Comparison of ENCODE assay signal across 17 cellular contexts in genomic region chr3:50171540-50172301, GRCh38. TPM values are rescaled to one million over a fixed set of nuclear protein-coding genes. Genes with fewer than 3 reads are reported as not detected.
A peak's percentile ranks its signal among the peaks of the same experiment; 100 is the strongest.
DNase-seq lines count a peak whose midpoint lies in the region; ATAC-seq, FAIRE-seq and TF ChIP-seq lines count a peak whose summit lies in the region.
"Had no signal": no experiment of that assay in that cellular context is flagged by ENCODE, and none has a peak within 500 bp of the region (broad histone marks: within the 10 kb centered on the region; RNA-seq: fewer than 3 reads in every experiment).

No MANE protein-coding gene starts in this region.

- peak overlapping the region; percentile 95 for H3K27ac ChIP-seq in ACC112 (ENCODE audit: low read depth, low read length)
- H3K27ac ChIP-seq in epithelial cell of prostate = peak overlapping the region; percentile 94
- H3K27ac ChIP-seq in osteoblast (ENCODE audit: low read depth, low read length) = peak overlapping the region; percentile 95
- H3K27ac ChIP-seq in CD8-positive, alpha-beta T cell (ENCODE audit: low read depth, low read length) = no peak overlapping the region

- no peak overlapping the region for H3K27ac Mint-ChIP-seq in activated CD8-positive, alpha-beta memory T cell treated with anti-CD3 and anti-CD28 coated beads, Interleukin-2, amount 10 ng/mL, durations not matched to agents 7 days and 5 days
- no peak overlapping the region for H3K27ac Mint-ChIP-seq in CD8-positive, alpha-beta T cell
- H3K27ac Mint-ChIP-seq: activated naive CD4-positive, alpha-beta T cell treated with anti-CD3 and anti-CD28 coated beads, Interleukin-2, amount 10 ng/mL, durations not matched to agents 7 days and 5 days had no signal

- peak; percentile 49 for FAIRE-seq in HTR-8/SVneo (lab: Jason Lieb, UNC)

- no peaks in the 10 kb centered on the region for H3K9me3 ChIP-seq in osteoblast (ENCODE audit: low read depth, low read length)
- no peaks in the 10 kb centered on the region for H3K9me3 ChIP-seq in CD8-positive, alpha-beta T cell (ENCODE audit: low read length)

- peaks cover 14% of the 10 kb centered on the region for H3K79me2 ChIP-seq in ACC112 (ENCODE audit: control insufficient read depth, insufficient read depth, low read length, unreplicated experiment)
- peaks cover 45% of the 10 kb centered on the region for H3K79me2 ChIP-seq in osteoblast (ENCODE audit: insufficient read depth, low read length)

- intact Hi-C loops in CD8-positive, alpha-beta T cell (cut with DNase I, micrococcal nuclease) = no loop called here

- CTCF ChIA-PET in activated CD8-positive, alpha-beta memory T cell treated with anti-CD3 and anti-CD28 coated beads, Interleukin-2, amount 10 ng/mL, durations not matched to agents 7 days and 5 days (lab: Charles Lee) = no interaction called here
- CTCF ChIA-PET in CD8-positive, alpha-beta T cell (lab: Charles Lee) = interaction anchor here (0.6 kb wide), 1 partner anchor 49 kb away, joined by 3 read pairs; no protein-coding TSS in a partner anchor

- peaks cover 6% of the 10 kb centered on the region for H3K4me1 Mint-ChIP-seq in activated CD8-positive, alpha-beta memory T cell treated with anti-CD3 and anti-CD28 coated beads, Interleukin-2, amount 10 ng/mL, durations not matched to agents 7 days and 5 days
- H3K4me1 Mint-ChIP-seq in CD8-positive, alpha-beta T cell (ENCODE audit: low read depth) = peaks cover 2% of the 10 kb centered on the region

- H3K4me1 ChIP-seq in ACC112 (ENCODE audit: control insufficient read depth, insufficient read depth, low read length, unreplicated experiment) (peaks cover 51% of the 10 kb centered on the region), osteoblast (ENCODE audit: insufficient read depth, low read length) (peaks cover 23% of the 10 kb centered on the region)
- H3K4me1 ChIP-seq in CD8-positive, alpha-beta T cell (ENCODE audit: insufficient read depth, low read length) = no peaks in the 10 kb centered on the region

- no peak for ATAC-seq in GM18868 (IDR thresholded peaks at IDR 0.05; ENCODE audit: unreplicated experiment)
- ATAC-seq in activated CD8-positive, alpha-beta memory T cell treated with anti-CD3 and anti-CD28 coated beads, Interleukin-2, amount 10 ng/mL, durations not matched to agents 7 days and 5 days = no peak
- ATAC-seq in CD8-positive, alpha-beta T cell = no peak

- no peaks in the 10 kb centered on the region for H3K36me3 Mint-ChIP-seq in activated CD8-positive, alpha-beta memory T cell treated with anti-CD3 and anti-CD28 coated beads, Interleukin-2, amount 10 ng/mL, durations not matched to agents 7 days and 5 days
- no peaks in the 10 kb centered on the region for H3K36me3 Mint-ChIP-seq in CD8-positive, alpha-beta T cell
- H3K36me3 Mint-ChIP-seq: activated naive CD4-positive, alpha-beta T cell treated with anti-CD3 and anti-CD28 coated beads, Interleukin-2, amount 10 ng/mL, durations not matched to agents 7 days and 5 days had no signal

- no peak for DNase-seq in HTR-8/SVneo (ENCODE audit: insufficient read length, low spot score)
- no peak for DNase-seq in epithelial cell of prostate (ENCODE audit: low read depth, low spot score)
- no peak for DNase-seq in osteoblast (ENCODE audit: insufficient read length, low spot score, missing footprints)
- DNase-seq in activated CD8-positive, alpha-beta memory T cell treated with anti-CD3 and anti-CD28 coated beads, Interleukin-2, amount 10 ng/mL, durations not matched to agents 7 days and 5 days = no peak
- no peak for DNase-seq in foreskin fibroblast
- no peak for DNase-seq in CD8-positive, alpha-beta T cell
- DNase-seq: activated naive CD4-positive, alpha-beta T cell treated with anti-CD3 and anti-CD28 coated beads, Interleukin-2, amount 10 ng/mL, durations not matched to agents 7 days and 5 days; dorsolateral prefrontal cortex; MM.1S; NCI-H2081 treated with DMSO at 0.1 percent for 48 hours; NCI-H69; posterior cingulate gyrus; stimulated activated CD4-positive, alpha-beta T cell treated with anti-CD3 and anti-CD28 coated beads, Interleukin-1b, Interleukin-23, amount 100 ng/mL, for 48 hours; T-helper 2 cell had no signal

- H3K27me3 ChIP-seq in ACC112 (ENCODE audit: insufficient read depth, low read length) = no peaks in the 10 kb centered on the region
- H3K27me3 ChIP-seq in osteoblast (ENCODE audit: insufficient read depth, low read length) = no peaks in the 10 kb centered on the region
- no peaks in the 10 kb centered on the region for H3K27me3 ChIP-seq in CD8-positive, alpha-beta T cell (ENCODE audit: insufficient read depth, low read length)
- H3K27me3 ChIP-seq: dorsolateral prefrontal cortex had no signal

- TF ChIP-seq CTCF in osteoblast (IDR thresholded peaks at IDR 0.05; ENCODE audit: extremely low read depth, low read depth, low read length) (no peak), foreskin fibroblast (IDR thresholded peaks at IDR 0.05; ENCODE audit: low read depth, low read length) (no peak)
- TF ChIP-seq CTCF in CD8-positive, alpha-beta T cell (IDR thresholded peaks at IDR 0.05) = no peak

- no peak overlapping the region for H3K4me2 ChIP-seq in osteoblast (ENCODE audit: insufficient read depth, low read length)

- no peak overlapping the region for H3K4me3 Mint-ChIP-seq in activated CD8-positive, alpha-beta memory T cell treated with anti-CD3 and anti-CD28 coated beads, Interleukin-2, amount 10 ng/mL, durations not matched to agents 7 days and 5 days
- no peak overlapping the region for H3K4me3 Mint-ChIP-seq in CD8-positive, alpha-beta T cell
- H3K4me3 Mint-ChIP-seq: activated naive CD4-positive, alpha-beta T cell treated with anti-CD3 and anti-CD28 coated beads, Interleukin-2, amount 10 ng/mL, durations not matched to agents 7 days and 5 days had no signal

- H3K36me3 ChIP-seq in ACC112 (ENCODE audit: insufficient read depth, low read length) = no peaks in the 10 kb centered on the region
- no peaks in the 10 kb centered on the region for H3K36me3 ChIP-seq in osteoblast (ENCODE audit: insufficient read depth, low read length)
- no peaks in the 10 kb centered on the region for H3K36me3 ChIP-seq in CD8-positive, alpha-beta T cell (ENCODE audit: insufficient read depth, low read length)

- POLR2A ChIA-PET in CD8-positive, alpha-beta T cell (lab: Charles Lee) = no interaction called here

- H3K4me3 ChIP-seq in ACC112 (ENCODE audit: low read depth, low read length) (no peak overlapping the region), osteoblast (ENCODE audit: insufficient read depth, low read length) (no peak overlapping the region), foreskin fibroblast (ENCODE audit: low read depth in 1 of 2, low read length in 2 of 2) (no peak overlapping the region)
- H3K4me3 ChIP-seq in CD8-positive, alpha-beta T cell (ENCODE audit: low read depth, low read length) = no peak overlapping the region
- H3K4me3 ChIP-seq: dorsolateral prefrontal cortex had no signal

- H2AFZ ChIP-seq in ACC112 (ENCODE audit: low read length, unreplicated experiment) = no peak overlapping the region
- H2AFZ ChIP-seq in osteoblast (ENCODE audit: low read length) = no peak overlapping the region

- H4K20me1 ChIP-seq in osteoblast (ENCODE audit: insufficient read depth, low read length) = no peaks in the 10 kb centered on the region

- H3K9me3 Mint-ChIP-seq in activated CD8-positive, alpha-beta memory T cell treated with anti-CD3 and anti-CD28 coated beads, Interleukin-2, amount 10 ng/mL, durations not matched to agents 7 days and 5 days (ENCODE audit: low read depth) = no peaks in the 10 kb centered on the region
- no peaks in the 10 kb centered on the region for H3K9me3 Mint-ChIP-seq in CD8-positive, alpha-beta T cell
- H3K9me3 Mint-ChIP-seq: activated naive CD4-positive, alpha-beta T cell treated with anti-CD3 and anti-CD28 coated beads, Interleukin-2, amount 10 ng/mL, durations not matched to agents 7 days and 5 days had no signal

- no peaks in the 10 kb centered on the region for H3K27me3 Mint-ChIP-seq in activated CD8-positive, alpha-beta memory T cell treated with anti-CD3 and anti-CD28 coated beads, Interleukin-2, amount 10 ng/mL, durations not matched to agents 7 days and 5 days
- no peaks in the 10 kb centered on the region for H3K27me3 Mint-ChIP-seq in CD8-positive, alpha-beta T cell (ENCODE audit: low read depth)

RNA-seq across cellular contexts. Expression of gene SEMA3F, which starts 16.6 kb away (rescaled TPM):
- 5.1 and 16.5 TPM in 2 replicates for total RNA-seq in osteoblast
- total RNA-seq in activated CD8-positive, alpha-beta memory T cell treated with anti-CD3 and anti-CD28 coated beads, Interleukin-2, amount 10 ng/mL, durations not matched to agents 7 days and 5 days = under 1 TPM; 0.07 to 0.09 TPM
- under 1 TPM; 0.14 to 0.41 TPM for total RNA-seq in CD8-positive, alpha-beta T cell

RNA-seq across cellular contexts. Expression of gene GNAT1, which starts 19.7 kb away (rescaled TPM):
- total RNA-seq in osteoblast = not detected in 2 replicates
- not detected for total RNA-seq in activated CD8-positive, alpha-beta memory T cell treated with anti-CD3 and anti-CD28 coated beads, Interleukin-2, amount 10 ng/mL, durations not matched to agents 7 days and 5 days
- total RNA-seq in CD8-positive, alpha-beta T cell = under 1 TPM; 0.28 to 0.30 TPM
- total RNA-seq: mucosa of gallbladder had no signal

RNA-seq across cellular contexts. Expression of gene SLC38A3, which starts 33.4 kb away (rescaled TPM):
- total RNA-seq in osteoblast = 0.29 and 0.36 TPM in 2 replicates
- total RNA-seq in activated CD8-positive, alpha-beta memory T cell treated with anti-CD3 and anti-CD28 coated beads, Interleukin-2, amount 10 ng/mL, durations not matched to agents 7 days and 5 days = not detected
- total RNA-seq in CD8-positive, alpha-beta T cell = 1 to 10 TPM; 4.8 to 7.2 TPM
